Comparison of ENCODE assay signal across 21 cellular contexts in the genomic region with DNA sequence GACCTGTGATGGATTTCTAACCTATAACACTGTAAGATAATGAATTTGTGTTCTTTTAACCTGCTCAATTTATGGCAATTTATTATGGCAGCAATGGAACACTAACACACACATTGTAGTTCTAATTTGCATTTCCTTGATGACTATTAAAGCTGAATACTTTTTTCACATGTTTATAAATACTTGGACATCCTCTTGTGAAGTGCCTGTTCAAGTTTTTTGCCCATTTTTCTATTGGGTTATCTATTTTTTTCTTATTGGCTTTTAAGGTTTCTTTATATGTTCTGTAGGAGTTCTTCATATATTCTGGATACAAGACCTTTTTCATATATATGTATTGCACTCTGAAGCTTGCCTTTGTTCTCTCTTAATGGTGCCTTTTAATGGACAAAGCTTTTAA.
DNase-seq lines count a peak whose midpoint lies in the region; ATAC-seq and TF ChIP-seq lines count a peak whose summit lies in the region.
"Had no signal": no experiment of that assay in that cellular context is flagged by ENCODE, and none has a peak within 500 bp of the region (broad histone marks: within the 10 kb centered on the region; RNA-seq: fewer than 3 reads in every experiment).

No MANE protein-coding gene starts in this region.

- H3K4me1 Mint-ChIP-seq in activated T-cell treated with anti-CD3 and anti-CD28 coated beads, Interleukin-2, amount 50 U/mL, for 72 hours (ENCODE audit: low read depth), result peaks cover 6% of the 10 kb centered on the region
- H3K4me1 Mint-ChIP-seq in activated naive CD8-positive, alpha-beta T cell treated with anti-CD3 and anti-CD28 coated beads, Interleukin-2, amount 50 U/mL, for 24 hours, result peaks cover 14% of the 10 kb centered on the region
- peaks cover 11% of the 10 kb centered on the region for H3K4me1 Mint-ChIP-seq in stimulated activated naive CD8-positive, alpha-beta T cell treated with anti-CD3 and anti-CD28 coated beads, Interleukin-15, amount 100 ng/mL, for 72 hours
- H3K4me1 Mint-ChIP-seq: H9 had no signal

- no peak for ATAC-seq in activated T-cell treated with anti-CD3 and anti-CD28 coated beads, Interleukin-2, amount 50 U/mL, for 72 hours (replicated peaks in 1 of 2)
- ATAC-seq in activated naive CD8-positive, alpha-beta T cell treated with anti-CD3 and anti-CD28 coated beads, Interleukin-2, amount 50 U/mL, for 24 hours, result no peak
- no peak for ATAC-seq in stimulated activated naive CD8-positive, alpha-beta T cell treated with anti-CD3 and anti-CD28 coated beads, Interleukin-15, amount 100 ng/mL, for 72 hours
- ATAC-seq: A549 had no signal

- DNase-seq in activated T-cell treated with anti-CD3 and anti-CD28 coated beads, Interleukin-2, amount 50 U/mL, for 72 hours, result no peak
- no peak for DNase-seq in activated T-cell treated with anti-CD3 and anti-CD28 coated beads for 4 hours
- DNase-seq in Caki2 (ENCODE audit: low read depth), result peak; percentile 11
- DNase-seq in activated naive CD8-positive, alpha-beta T cell treated with anti-CD3 and anti-CD28 coated beads, Interleukin-2, amount 50 U/mL, for 24 hours, result no peak
- DNase-seq in stimulated activated naive CD8-positive, alpha-beta T cell treated with anti-CD3 and anti-CD28 coated beads, Interleukin-15, amount 100 ng/mL, for 72 hours, result no peak
- no peak for DNase-seq in EL
- DNase-seq in lower leg skin (ENCODE audit: low spot score in 2 of 2), result no peak
- DNase-seq: Calu3; CD4-positive, CD25-positive, alpha-beta regulatory T cell; DMS153; GM23248; H9; Kasumi-1; NCI-H1694; NCI-H2081; NCI-H2171 treated with DMSO at 0.1 percent for 48 hours; NCI-H446; NCI-H526; OCI-M1; SJCRH30 had no signal

- peak overlapping the region; percentile 47 for H3K27ac Mint-ChIP-seq in activated T-cell treated with anti-CD3 and anti-CD28 coated beads, Interleukin-2, amount 50 U/mL, for 72 hours
- peak overlapping the region; percentile 57 for H3K27ac Mint-ChIP-seq in activated naive CD8-positive, alpha-beta T cell treated with anti-CD3 and anti-CD28 coated beads, Interleukin-2, amount 50 U/mL, for 24 hours
- H3K27ac Mint-ChIP-seq in stimulated activated naive CD8-positive, alpha-beta T cell treated with anti-CD3 and anti-CD28 coated beads, Interleukin-15, amount 100 ng/mL, for 72 hours, result peak overlapping the region; percentile 19 to 64
- H3K27ac Mint-ChIP-seq: CD4-positive, CD25-positive, alpha-beta regulatory T cell; H9 had no signal

- intact Hi-C loops in lower leg skin (cut with DNase I; ENCODE audit: low total_unique reads), result no loop called here

- H3K4me3 ChIP-seq in lower leg skin (ENCODE audit: low read depth, poor library complexity, severe bottlenecking), result no peak overlapping the region
- H3K4me3 ChIP-seq: A549, GM23248, SJCRH30 had no signal

- peaks cover 6 to 8% of the 10 kb centered on the region in 2 donors for H3K9me3 Mint-ChIP-seq in activated T-cell treated with anti-CD3 and anti-CD28 coated beads, Interleukin-2, amount 50 U/mL, for 72 hours
- H3K9me3 Mint-ChIP-seq in activated naive CD8-positive, alpha-beta T cell treated with anti-CD3 and anti-CD28 coated beads, Interleukin-2, amount 50 U/mL, for 24 hours, result peaks cover 30% of the 10 kb centered on the region
- peaks cover 13 to 16% of the 10 kb centered on the region in 2 donors for H3K9me3 Mint-ChIP-seq in stimulated activated naive CD8-positive, alpha-beta T cell treated with anti-CD3 and anti-CD28 coated beads, Interleukin-15, amount 100 ng/mL, for 72 hours

- no peak for TF ChIP-seq POLR2A in lower leg skin (IDR thresholded peaks at IDR 0.05)

- H3K36me3 Mint-ChIP-seq in activated T-cell treated with anti-CD3 and anti-CD28 coated beads, Interleukin-2, amount 50 U/mL, for 72 hours (ENCODE audit: insufficient read depth in 2 of 2), result peaks cover 13 to 55% of the 10 kb centered on the region in 2 donors
- H3K36me3 Mint-ChIP-seq in activated naive CD8-positive, alpha-beta T cell treated with anti-CD3 and anti-CD28 coated beads, Interleukin-2, amount 50 U/mL, for 24 hours (ENCODE audit: low read depth), result peaks cover 86% of the 10 kb centered on the region

- no peaks in the 10 kb centered on the region for H3K27me3 Mint-ChIP-seq in activated T-cell treated with anti-CD3 and anti-CD28 coated beads, Interleukin-2, amount 50 U/mL, for 72 hours (ENCODE audit: low read depth)
- no peaks in the 10 kb centered on the region for H3K27me3 Mint-ChIP-seq in activated naive CD8-positive, alpha-beta T cell treated with anti-CD3 and anti-CD28 coated beads, Interleukin-2, amount 50 U/mL, for 24 hours
- no peaks in the 10 kb centered on the region for H3K27me3 Mint-ChIP-seq in stimulated activated naive CD8-positive, alpha-beta T cell treated with anti-CD3 and anti-CD28 coated beads, Interleukin-15, amount 100 ng/mL, for 72 hours
- H3K27me3 Mint-ChIP-seq: CD4-positive, CD25-positive, alpha-beta regulatory T cell had no signal

- TF ChIP-seq CTCF in lower leg skin (IDR thresholded peaks at IDR 0.05), result no peak

- H3K4me3 Mint-ChIP-seq in activated T-cell treated with anti-CD3 and anti-CD28 coated beads, Interleukin-2, amount 50 U/mL, for 72 hours, result peak overlapping the region in 1 of 2 donors; percentile 24
- H3K4me3 Mint-ChIP-seq in activated naive CD8-positive, alpha-beta T cell treated with anti-CD3 and anti-CD28 coated beads, Interleukin-2, amount 50 U/mL, for 24 hours, result no peak overlapping the region
- H3K4me3 Mint-ChIP-seq in stimulated activated naive CD8-positive, alpha-beta T cell treated with anti-CD3 and anti-CD28 coated beads, Interleukin-15, amount 100 ng/mL, for 72 hours, result no peak overlapping the region
- H3K4me3 Mint-ChIP-seq: H9 had no signal

- in situ Hi-C loops in Caki2 (cut with HindIII; ENCODE audit: low pct_unique_long_range_greater_than_20kb, low sequenced_read_pairs), result no loop called here
